In the genomic region with DNA sequence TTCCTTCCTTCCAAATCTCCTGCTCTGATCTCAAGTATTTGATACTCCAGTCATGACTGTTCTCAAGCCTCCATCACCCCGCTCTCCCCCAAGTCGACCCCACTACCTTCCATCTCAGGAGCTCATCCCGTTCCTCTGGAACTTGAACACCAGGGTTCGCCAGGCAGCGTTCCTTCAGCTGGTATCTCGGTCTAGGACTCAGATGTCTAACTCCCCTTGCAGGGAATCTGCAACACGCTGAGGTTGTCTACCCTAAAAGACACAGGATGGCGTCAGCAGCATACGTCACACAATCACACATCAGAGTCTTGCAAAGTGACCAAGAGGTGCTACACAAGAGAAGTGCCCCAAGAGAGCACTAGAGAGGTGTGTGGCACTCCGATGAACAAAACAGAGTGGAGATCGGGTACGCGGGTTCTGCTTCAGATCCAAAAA, we compare ENCODE assay signal across 7 cellular contexts.
A peak's percentile ranks its signal among the peaks of the same experiment; 100 is the strongest.
DNase-seq lines count a peak whose midpoint lies in the region; ATAC-seq lines count a peak whose summit lies in the region.

No MANE protein-coding gene starts in this region.

- peaks cover 40% of the 10 kb centered on the region for H3K36me3 Mint-ChIP-seq in T-helper 2 cell treated with Interferon-gamma antibody and Interleukin-4, amounts not matched to agents 5 μg/mL and 100 μg/mL, for 36 hours (ENCODE audit: low read depth)

- in situ Hi-C loops in T47D (cut with HindIII; ENCODE audit: low pct_unique_long_range_greater_than_20kb, low sequenced_read_pairs): no loop called here

- peaks cover 4% of the 10 kb centered on the region for H3K27me3 Mint-ChIP-seq in T-helper 2 cell treated with Interferon-gamma antibody and Interleukin-4, amounts not matched to agents 5 μg/mL and 100 μg/mL, for 36 hours (ENCODE audit: low read depth)

- H3K27ac Mint-ChIP-seq in T-helper 2 cell treated with Interferon-gamma antibody and Interleukin-4, amounts not matched to agents 5 μg/mL and 100 μg/mL, for 36 hours: peak overlapping the region; percentile 89

- H3K9me3 Mint-ChIP-seq in T-helper 2 cell treated with Interferon-gamma antibody and Interleukin-4, amounts not matched to agents 5 μg/mL and 100 μg/mL, for 36 hours: peaks cover 21% of the 10 kb centered on the region

- peak; percentile 76 for DNase-seq in NCI-H1105 treated with DMSO at 0.1 percent for 48 hours (lab: John Stamatoyannopoulos, UW)
- DNase-seq in T-helper 2 cell treated with Interferon-gamma antibody and Interleukin-4, amounts not matched to agents 5 μg/mL and 100 μg/mL, for 36 hours (ENCODE audit: low spot score): peak; percentile 60
- DNase-seq in T47D (ENCODE audit: low read depth in 1 of 2, low spot score in 1 of 2): peak; percentile 37 to 90
- DNase-seq in islet precursor cell: peak; percentile 77
- DNase-seq in stimulated activated CD4-positive, alpha-beta T cell treated with anti-CD3 and anti-CD28 coated beads, Interleukin-12 subunit alpha, Interleukin-12 subunit beta, amount 100 ng/mL, for 4 hours: peak; percentile 50

- peak overlapping the region; percentile 92 for H3K4me3 Mint-ChIP-seq in T-helper 2 cell treated with Interferon-gamma antibody and Interleukin-4, amounts not matched to agents 5 μg/mL and 100 μg/mL, for 36 hours

- ATAC-seq in GM18498 (IDR thresholded peaks at IDR 0.05; ENCODE audit: unreplicated experiment): peak; percentile 38
- ATAC-seq in HG02642 (IDR thresholded peaks at IDR 0.05; ENCODE audit: poor library complexity, unreplicated experiment): peak; percentile 29

- peaks cover 51% of the 10 kb centered on the region for H3K4me1 Mint-ChIP-seq in T-helper 2 cell treated with Interferon-gamma antibody and Interleukin-4, amounts not matched to agents 5 μg/mL and 100 μg/mL, for 36 hours (ENCODE audit: low read depth)

Comparison
In these comparisons a context has a peak if more than half of its experiments do, and no peak if none do; other contexts are left out.
1. Peak in every context shown above with its lines: DNase-seq and ATAC-seq.